In the genomic region with DNA sequence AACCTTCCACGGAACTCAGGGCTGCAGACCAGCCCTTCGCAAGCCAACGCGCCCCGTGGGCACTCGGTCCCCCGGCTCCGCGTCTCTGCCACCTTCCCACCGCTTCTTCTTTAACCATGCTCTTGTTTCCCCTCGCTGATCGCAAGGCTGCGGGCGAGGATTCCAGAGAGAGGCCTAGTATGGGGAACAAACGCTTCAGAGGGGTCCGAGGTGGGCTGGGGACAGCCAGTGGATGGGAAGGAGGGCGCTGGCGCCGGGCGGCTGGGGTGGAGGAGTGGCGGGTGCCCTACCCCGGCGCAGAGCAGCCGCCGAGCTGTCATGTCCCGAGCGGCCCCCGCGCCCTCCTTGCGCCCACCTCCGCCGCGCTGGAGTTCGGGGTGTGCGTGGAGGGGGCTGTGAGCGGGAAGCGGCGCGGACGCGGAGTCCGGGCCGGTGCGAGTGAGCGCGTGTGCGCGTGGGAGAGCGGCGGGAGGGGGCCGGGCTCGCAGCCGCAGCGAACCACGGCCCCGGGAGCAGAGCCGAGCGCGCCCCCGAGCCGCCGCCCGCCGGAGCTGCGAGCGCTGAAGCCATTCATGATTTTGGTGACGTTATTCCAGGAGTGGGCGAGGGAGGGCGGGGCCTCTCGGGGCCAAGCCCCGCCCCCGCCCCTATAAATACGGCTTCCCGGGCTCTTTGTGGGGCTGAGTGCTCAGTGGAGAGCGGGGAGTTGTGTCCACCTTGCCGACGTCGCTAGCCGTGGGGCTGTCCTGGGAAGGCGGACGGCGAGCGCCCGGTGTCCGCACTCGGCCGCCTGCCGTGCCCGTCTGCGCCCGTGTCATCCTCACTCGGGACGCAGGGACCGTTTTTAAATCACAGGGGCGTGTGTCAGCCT, we compare ENCODE assay signal across 8 cellular contexts. TPM values are rescaled to one million over a fixed set of nuclear protein-coding genes. Genes with fewer than 3 reads are reported as not detected.
DNase-seq lines count a peak whose midpoint lies in the region; ATAC-seq lines count a peak whose summit lies in the region.

A gene (plus strand): TSS at position 680 of the 871 bp plus-strand sequence. CDS start 205 bp downstream, outside the sequence.

- H3K9ac ChIP-seq in NT2/D1 (ENCODE audit: insufficient read length, low read depth) (peak within 1 kb of the TSS; percentile 80), mucosa of stomach (ENCODE audit: low read length) (peak within 1 kb of the TSS; percentile 85)

- WGBS in esophagus, 2 donors = 1 to 3% methylated on average over 89 to 95 of the region's 95 CpGs

- peaks cover 15% of the 10 kb centered on the region for H3K36me3 ChIP-seq in NT2/D1 (ENCODE audit: insufficient read depth, insufficient read length, low read length)
- no peaks in the 10 kb centered on the region for H3K36me3 ChIP-seq in esophagus (ENCODE audit: control insufficient read depth in 2 of 2, insufficient read depth in 2 of 2, low read length in 1 of 2)
- no peaks in the 10 kb centered on the region for H3K36me3 ChIP-seq in mucosa of stomach (ENCODE audit: control insufficient read depth, insufficient read depth, low read length)

- H3K9me3 ChIP-seq in NT2/D1 (ENCODE audit: insufficient read depth, low read length) (no peaks in the 10 kb centered on the region), esophagus (ENCODE audit: control insufficient read depth in 2 of 2, insufficient read depth in 1 of 2, low read depth in 1 of 2, low read length in 1 of 2) (no peaks in the 10 kb centered on the region), mucosa of stomach (ENCODE audit: control insufficient read depth, low read length) (no peaks in the 10 kb centered on the region)

- DNase-seq in ACHN (peak; percentile 67), NT2/D1 (ENCODE audit: low read depth, low spot score) (no peak), activated T-cell treated with anti-CD3 and anti-CD28 coated beads for 48 hours (ENCODE audit: low read depth) (peak; percentile 89)
- DNase-seq in stimulated activated CD8-positive, alpha-beta memory T cell treated with anti-CD3 and anti-CD28 coated beads, Interleukin-7, amount 100 ng/mL, for 1 hour (ENCODE audit: low read depth in 2 of 2) = peak; percentile 80 to 84

- H3K4me3 ChIP-seq in NT2/D1 (ENCODE audit: insufficient read length, low read depth) = peak within 1 kb of the TSS; percentile 61
- peak within 1 kb of the TSS; percentile 49 to 64 for H3K4me3 ChIP-seq in esophagus (ENCODE audit: low read depth in 1 of 2, low read length in 2 of 2)
- peak within 1 kb of the TSS; percentile 64 for H3K4me3 ChIP-seq in mucosa of stomach (ENCODE audit: low read length)

- H3K4me1 ChIP-seq in NT2/D1 (ENCODE audit: insufficient read depth, insufficient read length) (peaks cover 2% of the 10 kb centered on the region), esophagus (ENCODE audit: control insufficient read depth in 2 of 2, insufficient read depth in 2 of 2, low read length in 1 of 2) (peaks cover 3 to 6% of the 10 kb centered on the region in 2 donors), mucosa of stomach (ENCODE audit: control insufficient read depth, insufficient read depth, low read length) (peaks cover 21% of the 10 kb centered on the region)

- peak; percentile 44 for ATAC-seq in GM18909 (IDR thresholded peaks at IDR 0.05; ENCODE audit: poor library complexity, unreplicated experiment)
- ATAC-seq in HG03432 (IDR thresholded peaks at IDR 0.05; ENCODE audit: unreplicated experiment) = peak; percentile 67

- in situ Hi-C loops in ACHN (cut with HindIII; ENCODE audit: low pct_ligation_motif_present, low pct_unique_long_range_greater_than_20kb, low sequenced_read_pairs) = no loop called here

- peak within 1 kb of the TSS; percentile 80 to 86 for H3K27ac ChIP-seq in esophagus (ENCODE audit: low read depth in 2 of 2, low read length in 1 of 2)

- H3K27me3 ChIP-seq in NT2/D1 (ENCODE audit: insufficient read depth, insufficient read length) = peaks cover 34% of the 10 kb centered on the region
- H3K27me3 ChIP-seq in esophagus (ENCODE audit: control insufficient read depth in 1 of 2, insufficient read depth in 2 of 2, low read length in 2 of 2) = no peaks in the 10 kb centered on the region
- H3K27me3 ChIP-seq in mucosa of stomach (ENCODE audit: control insufficient read depth, insufficient read depth, low read length) = peaks cover 39% of the 10 kb centered on the region

RNA-seq across cellular contexts. Expression of the gene that starts here (rescaled TPM):
- 1 to 10 TPM; 3.1 to 4.5 TPM for polyA plus RNA-seq in esophagus
